ENCODE assay signal across 20 cellular contexts in genomic region chr14:91298576-91298975, GRCh38. TPM values are rescaled to one million over a fixed set of nuclear protein-coding genes. Genes with fewer than 3 reads are reported as not detected.
A peak's percentile ranks its signal among the peaks of the same experiment; 100 is the strongest.
DNase-seq lines count a peak whose midpoint lies in the region; ATAC-seq and TF ChIP-seq lines count a peak whose summit lies in the region.
"Had no signal": no experiment of that assay in that cellular context is flagged by ENCODE, and none has a peak within 500 bp of the region (broad histone marks: within the 10 kb centered on the region; RNA-seq: fewer than 3 reads in every experiment).

No MANE protein-coding gene starts in this region.

- H3K27me3 Mint-ChIP-seq in activated CD4-positive, alpha-beta T cell treated with anti-CD3 and anti-CD28 coated beads for 36 hours: no peaks in the 10 kb centered on the region
- H3K27me3 Mint-ChIP-seq in GM23338 (ENCODE audit: insufficient read depth, low read depth, poor library complexity) (peaks cover 2% of the 10 kb centered on the region), nephron progenitor cell (ENCODE audit: low read depth, poor library complexity) (peaks cover 6% of the 10 kb centered on the region)
- H3K27me3 Mint-ChIP-seq in central memory CD8-positive, alpha-beta T cell: no peaks in the 10 kb centered on the region

- H3K27ac ChIP-seq in GM23338 (ENCODE audit: low read depth): no peak overlapping the region
- H3K27ac ChIP-seq: KMS-11, pancreas, vagina had no signal

- H3K27me3 ChIP-seq in GM23338 (ENCODE audit: insufficient read depth): no peaks in the 10 kb centered on the region
- H3K27me3 ChIP-seq: BE2C, pancreas, vagina had no signal

- no peak overlapping the region for H2AFZ ChIP-seq in GM23338

- H3K4me3 Mint-ChIP-seq in activated CD4-positive, alpha-beta T cell treated with anti-CD3 and anti-CD28 coated beads for 36 hours: no peak overlapping the region
- H3K4me3 Mint-ChIP-seq in GM23338 (no peak overlapping the region), nephron progenitor cell (no peak overlapping the region)
- no peak overlapping the region for H3K4me3 Mint-ChIP-seq in central memory CD8-positive, alpha-beta T cell
- H3K4me3 Mint-ChIP-seq: immature natural killer cell had no signal

- peaks cover 12% of the 10 kb centered on the region for H3K36me3 ChIP-seq in GM23338 (ENCODE audit: insufficient read depth)
- H3K36me3 ChIP-seq: BE2C had no signal

- no peaks in the 10 kb centered on the region for H3K9me2 ChIP-seq in GM23338 (ENCODE audit: insufficient read depth)

- no peak overlapping the region for H3K4me3 ChIP-seq in GM23338
- H3K4me3 ChIP-seq: heart right ventricle, lung, pancreas, vagina had no signal

- intact Hi-C loops in activated CD4-positive, alpha-beta T cell treated with anti-CD3 and anti-CD28 coated beads for 36 hours (cut with DNase I, micrococcal nuclease): no loop called here

- peaks cover 76% of the 10 kb centered on the region for H3K36me3 Mint-ChIP-seq in activated CD4-positive, alpha-beta T cell treated with anti-CD3 and anti-CD28 coated beads for 36 hours (ENCODE audit: low read depth)
- peaks cover 66% of the 10 kb centered on the region for H3K36me3 Mint-ChIP-seq in GM23338 (ENCODE audit: low read depth)
- H3K36me3 Mint-ChIP-seq in central memory CD8-positive, alpha-beta T cell (ENCODE audit: insufficient read depth): peaks cover 87% of the 10 kb centered on the region
- peaks cover 74% of the 10 kb centered on the region for H3K36me3 Mint-ChIP-seq in nephron progenitor cell (ENCODE audit: low read depth)

- H3K9me3 Mint-ChIP-seq in activated CD4-positive, alpha-beta T cell treated with anti-CD3 and anti-CD28 coated beads for 36 hours (ENCODE audit: low read depth): no peaks in the 10 kb centered on the region
- no peaks in the 10 kb centered on the region for H3K9me3 Mint-ChIP-seq in GM23338
- H3K9me3 Mint-ChIP-seq in central memory CD8-positive, alpha-beta T cell: no peaks in the 10 kb centered on the region
- no peaks in the 10 kb centered on the region for H3K9me3 Mint-ChIP-seq in nephron progenitor cell
- H3K9me3 Mint-ChIP-seq: immature natural killer cell had no signal

- H3F3A ChIP-seq in GM23338 (replicated peaks; ENCODE audit: low read depth): peaks cover under 1% of the 10 kb centered on the region; the same call in 1 of the 2 replicates

- TF ChIP-seq CTCF in GM23338 (conservative IDR thresholded peaks at IDR 0.05; ENCODE audit: low read depth in 2 of 2) (no peak), nephron progenitor cell (IDR thresholded peaks at IDR 0.05) (no peak)

- POLR2A ChIA-PET in activated CD4-positive, alpha-beta T cell treated with anti-CD3 and anti-CD28 coated beads for 36 hours (lab: Charles Lee): no interaction called here

- no peak for DNase-seq in activated CD4-positive, alpha-beta T cell treated with anti-CD3 and anti-CD28 coated beads for 36 hours
- no peak for DNase-seq in activated CD4-positive, alpha-beta T cell treated with anti-CD3 and anti-CD28 coated beads for 1 hour
- DNase-seq in GM23338 (ENCODE audit: low spot score): no peak
- DNase-seq in central memory CD8-positive, alpha-beta T cell (ENCODE audit: low spot score in 2 of 2): no peak
- no peak for DNase-seq in nephron progenitor cell
- no peak for DNase-seq in OCI-M2 (lab: John Stamatoyannopoulos, UW; ENCODE audit: unreplicated experiment)
- no peak for DNase-seq in NCI-H345 (lab: John Stamatoyannopoulos, UW)
- DNase-seq in occipital lobe (lab: John Stamatoyannopoulos, UW): no peak
- DNase-seq: BE2C; heart right ventricle; immature natural killer cell; NCI-H1092; NCI-H2081; pancreas; stimulated activated CD4-positive, alpha-beta T cell treated with anti-CD3 and anti-CD28 coated beads, Interleukin-4, amount 100 ng/mL, for 1 hour had no signal

- no peak for ATAC-seq in activated CD4-positive, alpha-beta T cell treated with anti-CD3 and anti-CD28 coated beads for 36 hours
- no peak for ATAC-seq in GM23338
- ATAC-seq in central memory CD8-positive, alpha-beta T cell (replicated peaks; ENCODE audit: extremely low read depth, poor library complexity, severe bottlenecking): no peak
- ATAC-seq: heart right ventricle, pancreas, SK-N-SH treated with all-trans-retinoic acid at 6 μM for 48 hours had no signal

- no peaks in the 10 kb centered on the region for H3K79me2 ChIP-seq in GM23338 (replicated peaks; ENCODE audit: insufficient read depth)

- H3K4me1 ChIP-seq in GM23338 (ENCODE audit: insufficient read depth): peaks cover 4% of the 10 kb centered on the region
- H3K4me1 ChIP-seq: pancreas had no signal

- CTCF ChIA-PET in activated CD4-positive, alpha-beta T cell treated with anti-CD3 and anti-CD28 coated beads for 36 hours (lab: Charles Lee): interaction anchor here (1.2 to 2.7 kb wide), 4 partner anchors 12 to 122 kb away, joined by 3 to 16 read pairs (median 5); no protein-coding TSS in a partner anchor

- H3K4me1 Mint-ChIP-seq in activated CD4-positive, alpha-beta T cell treated with anti-CD3 and anti-CD28 coated beads for 36 hours: peaks cover 51% of the 10 kb centered on the region
- H3K4me1 Mint-ChIP-seq in GM23338 (peaks cover 6% of the 10 kb centered on the region), nephron progenitor cell (peaks cover 20% of the 10 kb centered on the region)
- peaks cover 30% of the 10 kb centered on the region for H3K4me1 Mint-ChIP-seq in central memory CD8-positive, alpha-beta T cell

- H3K4me2 ChIP-seq in GM23338: no peak overlapping the region
- H3K4me2 ChIP-seq: KMS-11 had no signal

- H3K27ac Mint-ChIP-seq in activated CD4-positive, alpha-beta T cell treated with anti-CD3 and anti-CD28 coated beads for 36 hours: peak overlapping the region; percentile 97
- 0 out of 2 replicates have a peak overlapping the region, but pooled peaks have one; percentile 86 for H3K27ac Mint-ChIP-seq in GM23338
- peak overlapping the region; percentile 49 for H3K27ac Mint-ChIP-seq in central memory CD8-positive, alpha-beta T cell (ENCODE audit: low read depth)
- H3K27ac Mint-ChIP-seq in nephron progenitor cell: peak overlapping the region; percentile 54

- no peaks in the 10 kb centered on the region; the same call in none of the 2 replicates for H4K20me1 ChIP-seq in GM23338 (replicated peaks; ENCODE audit: insufficient read depth)

TF ChIP-seq in GM23338, 12 proteins besides CTCF, POLR2A, EP300 and RAD21 (continues in another document):
- no peak for TF ChIP-seq POLR2AphosphoS5 (IDR thresholded peaks at IDR 0.05; ENCODE audit: low read depth)
- no peak for TF ChIP-seq ZNF331 (CRISPR knock-in tag; IDR thresholded peaks at IDR 0.05; ENCODE audit: low read depth)
- no peak for TF ChIP-seq NANOG (IDR thresholded peaks at IDR 0.05; ENCODE audit: borderline replicate concordance)
- TF ChIP-seq, protein P1, sequence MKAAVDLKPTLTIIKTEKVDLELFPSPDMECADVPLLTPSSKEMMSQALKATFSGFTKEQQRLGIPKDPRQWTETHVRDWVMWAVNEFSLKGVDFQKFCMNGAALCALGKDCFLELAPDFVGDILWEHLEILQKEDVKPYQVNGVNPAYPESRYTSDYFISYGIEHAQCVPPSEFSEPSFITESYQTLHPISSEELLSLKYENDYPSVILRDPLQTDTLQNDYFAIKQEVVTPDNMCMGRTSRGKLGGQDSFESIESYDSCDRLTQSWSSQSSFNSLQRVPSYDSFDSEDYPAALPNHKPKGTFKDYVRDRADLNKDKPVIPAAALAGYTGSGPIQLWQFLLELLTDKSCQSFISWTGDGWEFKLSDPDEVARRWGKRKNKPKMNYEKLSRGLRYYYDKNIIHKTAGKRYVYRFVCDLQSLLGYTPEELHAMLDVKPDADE (IDR thresholded peaks at IDR 0.05): no peak

RNA-seq across cellular contexts. Expression of gene GPR68, which starts 54.1 kb away (rescaled TPM):
- total RNA-seq in activated CD4-positive, alpha-beta T cell treated with anti-CD3 and anti-CD28 coated beads for 36 hours: 10 to 100 TPM in 1 of 2 experiments, 1 to 10 TPM in 1; 9.4 to 11.2 TPM
- 0.35 TPM in 2 replicates for total RNA-seq in GM23338 (2014; rRNA removed; shearing (Covaris generic))
- polyA plus RNA-seq in GM23338 (2016; fragmentation: Nextera tagmentation; extraction: Ambion mirVana): 0.19 and 0.45 TPM in 2 replicates
- total RNA-seq in occipital lobe: 5.9 TPM
- total RNA-seq: NCI-H460 had no signal
